ENCODE assay signal across 1 cellular context in genomic region chr19:10027158-10027997, GRCh38.
TF ChIP-seq lines count a peak whose summit lies in the region.

No MANE protein-coding gene starts in this region.

TF ChIP-seq in K562, 482 proteins besides CTCF, POLR2A, EP300 and RAD21 (continued from another document and continues in another):
- TF ChIP-seq ZNF318 (IDR thresholded peaks at IDR 0.05; ENCODE audit: borderline replicate concordance in 1 of 2, low read depth in 1 of 2): no peak
- TF ChIP-seq MCM5 (IDR thresholded peaks at IDR 0.05; ENCODE audit: low read depth): no peak
- TF ChIP-seq TCF3 (CRISPR knock-in tag; IDR thresholded peaks at IDR 0.05): peak; percentile 57; the same call in 1 of the 2 replicates
- TF ChIP-seq UBTF (IDR thresholded peaks at IDR 0.05; ENCODE audit: borderline replicate concordance in 1 of 2, low read depth in 2 of 2, low read length in 2 of 2): no peak
- TF ChIP-seq VEZF1 (CRISPR knock-in tag; IDR thresholded peaks at IDR 0.05): peak; percentile 93
- no peak for TF ChIP-seq SRSF7 (optimal IDR thresholded peaks at IDR 0.05; ENCODE audit: low read depth, low read length)
- TF ChIP-seq HMBOX1 (IDR thresholded peaks at IDR 0.05): no peak
- no peak for TF ChIP-seq PBX2 (CRISPR knock-in tag; IDR thresholded peaks at IDR 0.05; ENCODE audit: low read depth)
- TF ChIP-seq PBX2 (tag; conservative IDR thresholded peaks at IDR 0.05; ENCODE audit: low read depth): peak; percentile 46; the same call in 1 of the 2 replicates
- peak; percentile 98 for TF ChIP-seq MAX (CRISPR knock-in tag; IDR thresholded peaks at IDR 0.05)
- TF ChIP-seq NCOA2 (IDR thresholded peaks at IDR 0.05; ENCODE audit: partially characterized antibody in 2 of 2): no peak
- no peak for TF ChIP-seq NBN (IDR thresholded peaks at IDR 0.05; ENCODE audit: low read depth)
- no peak for TF ChIP-seq IFI16 (CRISPR knock-in tag; IDR thresholded peaks at IDR 0.05)
- TF ChIP-seq SIRT6 (IDR thresholded peaks at IDR 0.05; ENCODE audit: low read depth, low read length): no peak
- TF ChIP-seq ZNF668 (CRISPR knock-in tag; IDR thresholded peaks at IDR 0.05): no peak
- TF ChIP-seq RNF2 (IDR thresholded peaks at IDR 0.05): 0 out of 2 replicates have a peak, but pooled peaks have one; percentile 14
- peak; percentile 39; the same call in 1 of the 2 replicates for TF ChIP-seq ZNF384 (IDR thresholded peaks at IDR 0.05; ENCODE audit: low read depth, low read length)
- no peak for TF ChIP-seq PYGO2 (tag; IDR thresholded peaks at IDR 0.05)
- TF ChIP-seq ZBTB34 (CRISPR knock-in tag; IDR thresholded peaks at IDR 0.05): no peak
- no peak for TF ChIP-seq ZNF592 (IDR thresholded peaks at IDR 0.05)
- TF ChIP-seq MCM2 (IDR thresholded peaks at IDR 0.05; ENCODE audit: low read depth): no peak
- TF ChIP-seq ZSCAN32 (CRISPR knock-in tag; IDR thresholded peaks at IDR 0.05): no peak
- TF ChIP-seq AFF1 (IDR thresholded peaks at IDR 0.05; ENCODE audit: low read depth in 1 of 2, partially characterized antibody in 2 of 2): no peak
- TF ChIP-seq RFX1 (IDR thresholded peaks at IDR 0.05): no peak
